In genomic region chr11:114399490-114399889, GRCh38 we compare ENCODE assay signal across 8 cellular contexts. TPM values are rescaled to one million over a fixed set of nuclear protein-coding genes. Genes with fewer than 3 reads are reported as not detected.
A peak's percentile ranks its signal among the peaks of the same experiment; 100 is the strongest.
DNase-seq lines count a peak whose midpoint lies in the region; TF ChIP-seq lines count a peak whose summit lies in the region.

No MANE protein-coding gene starts in this region.

- H3K27ac ChIP-seq in SU-DHL-6 (ENCODE audit: low read depth, low read length) = peak overlapping the region; percentile 75; the same call in 1 of the 2 replicates

- H3K36me3 ChIP-seq in SU-DHL-6 (ENCODE audit: low read length) = peaks cover 15% of the 10 kb centered on the region; the same call in 1 of the 2 replicates

- H3F3A ChIP-seq in SU-DHL-6 (ENCODE audit: insufficient read depth) = peaks cover 1% of the 10 kb centered on the region; the same call in 1 of the 2 replicates

- no peaks in the 10 kb centered on the region for H3K9me3 ChIP-seq in SU-DHL-6 (ENCODE audit: insufficient read depth, low read length)

- H3K36me3 Mint-ChIP-seq in glutamatergic neuron (ENCODE audit: unreplicated experiment) = peaks cover 5% of the 10 kb centered on the region

- H3K9ac ChIP-seq in SU-DHL-6 (ENCODE audit: low read length) = peak overlapping the region; percentile 88

- H3K4me3 ChIP-seq in GM12875 (ENCODE audit: low read depth, low read length) (peak overlapping the region; percentile 86), SU-DHL-6 (ENCODE audit: insufficient read depth, low read length, poor library complexity, severe bottlenecking) (peak overlapping the region; percentile 84), retinal pigment epithelial cell (ENCODE audit: low read length) (peak overlapping the region; percentile 84)

- DNase-seq in glutamatergic neuron = no peak
- no peak for DNase-seq in retinal pigment epithelial cell (ENCODE audit: low read depth)
- no peak for DNase-seq in NCI-H2171 (lab: John Stamatoyannopoulos, UW)
- no peak for DNase-seq in kidney glomerular epithelial cell (lab: John Stamatoyannopoulos, UW)
- DNase-seq in activated CD8-positive, alpha-beta memory T cell treated with anti-CD3 and anti-CD28 coated beads for 24 hours = no peak
- DNase-seq in GM19238 (ENCODE audit: insufficient read length, low spot score) = no peak

- H3K4me1 Mint-ChIP-seq in glutamatergic neuron (ENCODE audit: low read depth, unreplicated experiment) = peaks cover 9% of the 10 kb centered on the region

- H4K20me1 ChIP-seq in SU-DHL-6 (ENCODE audit: low read depth, low read length) = no peaks in the 10 kb centered on the region

- H3K27me3 Mint-ChIP-seq in glutamatergic neuron (ENCODE audit: unreplicated experiment) = peaks cover 12% of the 10 kb centered on the region

- H3K4me2 ChIP-seq in SU-DHL-6 (ENCODE audit: low read depth, low read length, poor library complexity, severe bottlenecking) = peak overlapping the region; percentile 91

- H3K27ac Mint-ChIP-seq in glutamatergic neuron (ENCODE audit: unreplicated experiment) = peak overlapping the region; percentile 99

- H3K9me2 ChIP-seq in SU-DHL-6 (replicated peaks; ENCODE audit: insufficient read depth, low read length) = no peaks in the 10 kb centered on the region

- H3K79me2 ChIP-seq in SU-DHL-6 (ENCODE audit: insufficient read depth, low read length) = peaks cover 54% of the 10 kb centered on the region

- H3K27me3 ChIP-seq in SU-DHL-6 (ENCODE audit: low read length) = no peaks in the 10 kb centered on the region

- peak overlapping the region; percentile 34 for H2AFZ ChIP-seq in SU-DHL-6 (ENCODE audit: low read depth, low read length, severe bottlenecking)

- H3K4me3 Mint-ChIP-seq in glutamatergic neuron (ENCODE audit: unreplicated experiment) = peak overlapping the region; percentile 99

- peaks cover 4% of the 10 kb centered on the region for H3K9me3 Mint-ChIP-seq in glutamatergic neuron (ENCODE audit: unreplicated experiment)

- TF ChIP-seq CTCF in GM12875 (IDR thresholded peaks at IDR 0.05; ENCODE audit: borderline replicate concordance, insufficient read depth, low read depth, low read length) (no peak), SU-DHL-6 (IDR thresholded peaks at IDR 0.05; ENCODE audit: insufficient read depth, low read length, poor library complexity, severe bottlenecking) (no peak), glutamatergic neuron (IDR thresholded peaks at IDR 0.05; ENCODE audit: partially characterized antibody, unreplicated experiment) (no peak), retinal pigment epithelial cell (conservative IDR thresholded peaks at IDR 0.05; ENCODE audit: low read depth, low read length) (no peak)

RNA-seq across cellular contexts. Expression of gene C11orf71, which starts 0.8 kb away (rescaled TPM):
- 10.6 TPM for total RNA-seq in glutamatergic neuron (ENCODE audit: unreplicated experiment)

RNA-seq across cellular contexts. Expression of gene RBM7, which starts 1.0 kb away (rescaled TPM):
- total RNA-seq in glutamatergic neuron (ENCODE audit: unreplicated experiment) = 37.3 TPM

RNA-seq across cellular contexts. Expression of gene REXO2, which starts 39.8 kb away (rescaled TPM):
- 24.5 TPM for total RNA-seq in glutamatergic neuron (ENCODE audit: unreplicated experiment)
